23 cellular contexts compared by ENCODE assay signal in the genomic region with DNA sequence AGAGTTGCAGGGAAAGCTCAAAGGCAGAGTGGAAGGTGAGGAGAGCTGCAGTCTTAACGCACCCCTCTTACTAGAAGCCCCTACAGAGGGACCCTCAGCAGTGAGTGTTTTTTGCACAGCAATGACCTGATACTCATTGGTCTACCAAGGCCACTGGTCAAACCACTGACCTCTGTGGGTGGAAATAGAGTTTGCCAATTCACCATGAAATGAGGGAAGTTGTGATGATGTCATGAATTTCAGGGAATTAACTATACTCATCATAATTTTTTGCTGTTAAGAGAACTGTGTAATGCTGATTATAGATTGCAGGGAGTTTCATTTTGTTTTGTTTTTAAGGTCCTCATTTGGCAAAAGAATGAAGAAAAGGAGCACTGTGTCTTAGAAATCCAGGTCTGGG.
DNase-seq lines count a peak whose midpoint lies in the region; ATAC-seq and TF ChIP-seq lines count a peak whose summit lies in the region.
"Had no signal": no experiment of that assay in that cellular context is flagged by ENCODE, and none has a peak within 500 bp of the region (broad histone marks: within the 10 kb centered on the region; RNA-seq: fewer than 3 reads in every experiment).

No MANE protein-coding gene starts in this region.

- no peaks in the 10 kb centered on the region for H3K36me3 ChIP-seq in left lung
- H3K36me3 ChIP-seq: BE2C had no signal

- no peaks in the 10 kb centered on the region for H3K4me1 ChIP-seq in left lung
- H3K4me1 ChIP-seq: BE2C, Caco-2 had no signal

- H3K27me3 ChIP-seq in left lung: no peaks in the 10 kb centered on the region
- H3K27me3 ChIP-seq: BE2C had no signal

- peak; percentile 16 to 34 for DNase-seq in AML-193 (lab: John Stamatoyannopoulos, UW)
- peak; percentile 66 for DNase-seq in OCI-M1 (lab: John Stamatoyannopoulos, UW)
- peak; percentile 35 for DNase-seq in coronary artery (ENCODE audit: low spot score)
- DNase-seq in left lung: no peak
- no peak for DNase-seq in DMS53 (lab: John Stamatoyannopoulos, UW)
- no peak for DNase-seq in putamen (ENCODE audit: low spot score)
- no peak for DNase-seq in activated CD4-positive, CD25-positive, alpha-beta regulatory T cell (lab: John Stamatoyannopoulos, UW)
- DNase-seq: BE2C; Caco-2; CD4-positive, alpha-beta T cell; GF-D8; KBM-7; NCI-H1105 treated with DMSO at 0.1 percent for 48 hours; NCI-H2081; NCI-H2171; NCI-H345; NCI-H524; NCI-H774; NK-92 treated with Interleukin-12 subunit alpha and Interleukin-12 subunit beta, amount 100 ng/mL, for 24 hours; SIG-M5 had no signal

- ATAC-seq in left lung: peak; percentile 52
- no peak for ATAC-seq in GM21515 (IDR thresholded peaks at IDR 0.05; ENCODE audit: unreplicated experiment)
- ATAC-seq: Panc1, SK-N-SH treated with all-trans-retinoic acid at 6 μM for 48 hours had no signal

- no peak overlapping the region for H3K4me3 ChIP-seq in coronary artery
- no peak overlapping the region for H3K4me3 ChIP-seq in left lung

- no peak for TF ChIP-seq CTCF in coronary artery (IDR thresholded peaks at IDR 0.05)
- TF ChIP-seq CTCF in left lung (IDR thresholded peaks at IDR 0.05): no peak

- intact Hi-C loops in left lung (cut with DNase I): no loop called here

- H3K9me3 ChIP-seq in left lung: no peaks in the 10 kb centered on the region
- H3K9me3 ChIP-seq: BE2C, Caco-2 had no signal

- no peak overlapping the region for H3K27ac ChIP-seq in coronary artery
- H3K27ac ChIP-seq in left lung: no peak overlapping the region

Comparison
In these comparisons a context has a peak if more than half of its experiments do, and no peak if none do; other contexts are left out.
1. DNase-seq: peak in AML-193 (2 of 2), OCI-M1 (single experiment) and coronary artery (single experiment); none in left lung (0 of 2), DMS53 (single experiment), putamen (single experiment) and activated CD4-positive, CD25-positive, alpha-beta regulatory T cell (0 of 4).